In genomic region chr5:19608434-19608833, GRCh38 we compare ENCODE assay signal across 10 cellular contexts.
A peak's percentile ranks its signal among the peaks of the same experiment; 100 is the strongest.
DNase-seq lines count a peak whose midpoint lies in the region; ATAC-seq, FAIRE-seq and TF ChIP-seq lines count a peak whose summit lies in the region.
"Had no signal": no experiment of that assay in that cellular context is flagged by ENCODE, and none has a peak within 500 bp of the region (broad histone marks: within the 10 kb centered on the region; RNA-seq: fewer than 3 reads in every experiment).

No MANE protein-coding gene starts in this region.

- 29 to 47% (median 37%) methylated on average over 1 of the region's 1 CpG for WGBS in small intestine, 3 donors

- CTCF ChIA-PET in RWPE1 (lab: Yijun Ruan, JAX): interaction anchor here (0.6 to 1.2 kb wide), 15 partner anchors 12 to 1409 kb away, joined by 3 to 5 read pairs (median 3); no protein-coding TSS in a partner anchor

- no peak for ATAC-seq in HG02938 (IDR thresholded peaks at IDR 0.05; ENCODE audit: unreplicated experiment)

- no peaks in the 10 kb centered on the region for H3K27me3 ChIP-seq in small intestine (ENCODE audit: control insufficient read depth in 2 of 2, insufficient read depth in 2 of 2, low read length in 2 of 2)

- peak; percentile 63 for TF ChIP-seq CTCF in RWPE1 (conservative IDR thresholded peaks at IDR 0.05; ENCODE audit: low read depth)

- H3K27ac ChIP-seq in RWPE1: no peak overlapping the region
- no peak overlapping the region for H3K27ac ChIP-seq in small intestine (ENCODE audit: low read depth in 1 of 2, low read length in 1 of 2)

- no peaks in the 10 kb centered on the region for H3K4me1 ChIP-seq in small intestine (ENCODE audit: control insufficient read depth in 2 of 2, insufficient read depth in 1 of 2, low read depth in 1 of 2, low read length in 1 of 2)

- no peaks in the 10 kb centered on the region for H3K36me3 ChIP-seq in small intestine (ENCODE audit: control insufficient read depth in 2 of 2, insufficient read depth in 2 of 2, low read length in 2 of 2)

- DNase-seq in Caki2 (ENCODE audit: low read depth) (peak; percentile 6), Kasumi-1 (lab: John Stamatoyannopoulos, UW) (peak; percentile 46 to 58), RWPE1 (ENCODE audit: low spot score) (peak; percentile 24), glomerular visceral epithelial cell (ENCODE audit: extremely low spot score) (peak; percentile 14), small intestine (no peak), GDM1 (lab: John Stamatoyannopoulos, UW) (no peak), germinal center (ENCODE audit: low spot score) (no peak)
- DNase-seq: activated CD4-positive, alpha-beta memory T cell treated with anti-CD3 and anti-CD28 coated beads, Interleukin-2, amount 10 ng/mL, durations not matched to agents 7 days and 5 days; DMS79 treated with DMSO at 0.1 percent for 48 hours had no signal

- no peak for FAIRE-seq in small intestine (lab: Jason Lieb, UNC)

- POLR2A ChIA-PET in RWPE1 (lab: Yijun Ruan, JAX; ENCODE audit: low non-redundant PET): no interaction called here

- no peak overlapping the region for H3K4me3 ChIP-seq in small intestine (ENCODE audit: low read depth in 1 of 2, low read length in 2 of 2)

- in situ Hi-C loops in Caki2 (cut with HindIII; ENCODE audit: low pct_unique_long_range_greater_than_20kb, low sequenced_read_pairs): loop anchor here (25.0 kb wide), 1 partner anchor 846 kb away; no protein-coding TSS in a partner anchor

- no peaks in the 10 kb centered on the region for H3K9me3 ChIP-seq in small intestine (ENCODE audit: control insufficient read depth, low read depth)

Comparison
In these comparisons a context has a peak if more than half of its experiments do, and no peak if none do; other contexts are left out.
1. DNase-seq: peak in Caki2 (single experiment), Kasumi-1 (2 of 2), RWPE1 (single experiment) and glomerular visceral epithelial cell (single experiment); none in small intestine (single experiment), GDM1 (single experiment) and germinal center (single experiment).